In the genomic region with DNA sequence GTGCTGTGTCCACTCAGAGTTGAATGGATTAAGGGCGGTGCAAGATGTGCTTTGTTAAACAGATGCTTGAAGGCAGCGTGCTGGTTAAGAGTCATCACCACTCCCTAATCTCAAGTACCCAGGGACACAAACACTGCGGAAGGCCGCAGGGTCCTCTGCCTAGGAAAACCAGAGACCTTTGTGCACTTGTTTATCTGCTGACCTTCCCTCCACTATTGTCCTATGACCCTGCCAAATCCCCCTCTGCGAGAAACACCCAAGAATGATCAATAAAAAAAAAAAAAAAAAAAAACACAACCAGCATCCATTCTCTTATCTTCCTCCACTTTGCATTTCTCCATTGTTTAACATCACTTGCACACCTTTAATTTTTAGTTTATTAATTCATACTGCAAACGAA, we compare ENCODE assay signal across 8 cellular contexts. TPM values are rescaled to one million over a fixed set of nuclear protein-coding genes. Genes with fewer than 3 reads are reported as not detected.
A peak's percentile ranks its signal among the peaks of the same experiment; 100 is the strongest.
DNase-seq lines count a peak whose midpoint lies in the region; ATAC-seq and TF ChIP-seq lines count a peak whose summit lies in the region.
"Not testable (repeated sequence)": the region's sequence is repeated elsewhere in the genome, so short reads cannot be mapped to it uniquely, and the experiment has no call there.
"Had no signal": no experiment of that assay in that cellular context is flagged by ENCODE, and none has a peak within 500 bp of the region (broad histone marks: within the 10 kb centered on the region; RNA-seq: fewer than 3 reads in every experiment).

No MANE protein-coding gene starts in this region.

- TF ChIP-seq CTCF in GM12865 (IDR thresholded peaks at IDR 0.05; ENCODE audit: insufficient read depth, low read depth, low read length, missing control alignments); cardiac muscle cell (IDR thresholded peaks at IDR 0.05; ENCODE audit: low read depth, low read length): not testable (repeated sequence)

- H3K27me3 Mint-ChIP-seq in activated CD8-positive, alpha-beta T cell treated with anti-CD3 and anti-CD28 coated beads, Interleukin-2, amount 10 ng/mL, durations not matched to agents 7 days and 5 days (ENCODE audit: low read depth); central memory CD8-positive, alpha-beta T cell: not testable (repeated sequence)

- not testable (repeated sequence) for H3K36me3 Mint-ChIP-seq in activated CD8-positive, alpha-beta T cell treated with anti-CD3 and anti-CD28 coated beads, Interleukin-2, amount 10 ng/mL, durations not matched to agents 7 days and 5 days (ENCODE audit: low read depth)
- H3K36me3 Mint-ChIP-seq in central memory CD8-positive, alpha-beta T cell (ENCODE audit: insufficient read depth): peaks cover 13% of the 10 kb centered on the region

- H3K4me3 Mint-ChIP-seq in activated CD8-positive, alpha-beta T cell treated with anti-CD3 and anti-CD28 coated beads, Interleukin-2, amount 10 ng/mL, durations not matched to agents 7 days and 5 days: peak overlapping the region; percentile 99
- peak overlapping the region; percentile 85 for H3K4me3 Mint-ChIP-seq in central memory CD8-positive, alpha-beta T cell

- H3K4me3 ChIP-seq in GM12865 (ENCODE audit: low read depth, low read length) (peak overlapping the region; percentile 69), NT2/D1 (ENCODE audit: insufficient read length, low read depth) (peak overlapping the region; percentile 88), cardiac muscle cell (peak overlapping the region; percentile 76), muscle layer of colon (ENCODE audit: low read depth in 1 of 2, low read length in 2 of 2) (peak overlapping the region; percentile 66 to 95), skeletal muscle tissue (ENCODE audit: low read length in 3 of 3) (peak overlapping the region; percentile 96 to 99 (median 97))

- H3K9me3 Mint-ChIP-seq in activated CD8-positive, alpha-beta T cell treated with anti-CD3 and anti-CD28 coated beads, Interleukin-2, amount 10 ng/mL, durations not matched to agents 7 days and 5 days (ENCODE audit: insufficient read depth); central memory CD8-positive, alpha-beta T cell: not testable (repeated sequence)

- H3K9ac ChIP-seq in NT2/D1 (ENCODE audit: insufficient read length, low read depth); muscle layer of colon (ENCODE audit: low read length); skeletal muscle tissue (ENCODE audit: low read depth in 1 of 3, low read length in 3 of 3): not testable (repeated sequence)

- not testable (repeated sequence) for H3K36me3 ChIP-seq in NT2/D1 (ENCODE audit: insufficient read depth, insufficient read length, low read length); cardiac muscle cell; muscle layer of colon (ENCODE audit: insufficient read depth, low read length); skeletal muscle tissue (ENCODE audit: control insufficient read depth in 3 of 3, insufficient read depth in 3 of 3, low read length in 3 of 3)

- not testable (repeated sequence) for ATAC-seq in activated CD8-positive, alpha-beta T cell treated with anti-CD3 and anti-CD28 coated beads, Interleukin-2, amount 10 ng/mL, durations not matched to agents 7 days and 5 days; central memory CD8-positive, alpha-beta T cell (replicated peaks; ENCODE audit: extremely low read depth, poor library complexity, severe bottlenecking)

- POLR2A ChIA-PET in activated CD8-positive, alpha-beta T cell treated with anti-CD3 and anti-CD28 coated beads, Interleukin-2, amount 10 ng/mL, durations not matched to agents 7 days and 5 days (lab: Charles Lee): interaction anchor here (0.8 to 2.0 kb wide), 5 partner anchors 13 to 79 kb away, joined by 4 to 13 read pairs (median 7); partner anchors contain the start of gene ZBTB2

- not testable (repeated sequence) for H3K9me3 ChIP-seq in NT2/D1 (ENCODE audit: insufficient read depth, low read length); cardiac muscle cell (ENCODE audit: low read depth); muscle layer of colon (ENCODE audit: low read length); skeletal muscle tissue (ENCODE audit: control insufficient read depth in 3 of 3, low read length in 3 of 3)

- peak overlapping the region; percentile 89 for H3K27ac ChIP-seq in cardiac muscle cell
- peak overlapping the region; percentile 86 for H3K27ac ChIP-seq in muscle layer of colon (ENCODE audit: low read depth, low read length)
- not testable (repeated sequence) for H3K27ac ChIP-seq in skeletal muscle tissue (ENCODE audit: low read depth, low read length)

- peaks cover 26% of the 10 kb centered on the region for H3K4me1 Mint-ChIP-seq in activated CD8-positive, alpha-beta T cell treated with anti-CD3 and anti-CD28 coated beads, Interleukin-2, amount 10 ng/mL, durations not matched to agents 7 days and 5 days (ENCODE audit: low read depth)
- peaks cover 47% of the 10 kb centered on the region for H3K4me1 Mint-ChIP-seq in central memory CD8-positive, alpha-beta T cell

- not testable (repeated sequence) for DNase-seq in GM12865 (ENCODE audit: low read depth); NT2/D1 (ENCODE audit: low read depth, low spot score); activated CD8-positive, alpha-beta T cell treated with anti-CD3 and anti-CD28 coated beads, Interleukin-2, amount 10 ng/mL, durations not matched to agents 7 days and 5 days; central memory CD8-positive, alpha-beta T cell (ENCODE audit: low spot score in 2 of 2); cardiac muscle cell (ENCODE audit: low read depth in 1 of 2, low spot score in 1 of 2)

- CTCF ChIA-PET in activated CD8-positive, alpha-beta T cell treated with anti-CD3 and anti-CD28 coated beads, Interleukin-2, amount 10 ng/mL, durations not matched to agents 7 days and 5 days (lab: Charles Lee): interaction anchor here (0.7 to 2.1 kb wide), 6 partner anchors 9 to 58 kb away, joined by 3 to 12 read pairs (median 8); no protein-coding TSS in a partner anchor

- H3K4me1 ChIP-seq in NT2/D1 (ENCODE audit: insufficient read depth, insufficient read length); cardiac muscle cell (ENCODE audit: low read depth): not testable (repeated sequence)
- peaks cover 28% of the 10 kb centered on the region for H3K4me1 ChIP-seq in muscle layer of colon (ENCODE audit: insufficient read depth, low read length)
- peaks cover 9 to 21% (median 14%) of the 10 kb centered on the region in 3 donors for H3K4me1 ChIP-seq in skeletal muscle tissue (ENCODE audit: control insufficient read depth in 3 of 3, insufficient read depth in 3 of 3, low read length in 3 of 3)

- H3K27me3 ChIP-seq in NT2/D1 (ENCODE audit: insufficient read depth, insufficient read length); cardiac muscle cell; muscle layer of colon (ENCODE audit: control insufficient read depth in 1 of 2, insufficient read depth in 2 of 2, low read length in 2 of 2); skeletal muscle tissue (ENCODE audit: control insufficient read depth in 3 of 3, insufficient read depth in 3 of 3, low read length in 3 of 3): not testable (repeated sequence)

- not testable (repeated sequence) for H3K27ac Mint-ChIP-seq in activated CD8-positive, alpha-beta T cell treated with anti-CD3 and anti-CD28 coated beads, Interleukin-2, amount 10 ng/mL, durations not matched to agents 7 days and 5 days; central memory CD8-positive, alpha-beta T cell (ENCODE audit: low read depth)

RNA-seq across cellular contexts. Expression of gene RMND1, which starts 1.0 kb away (rescaled TPM):
- 10 to 100 TPM; 18.6 to 19.2 TPM for total RNA-seq in activated CD8-positive, alpha-beta T cell treated with anti-CD3 and anti-CD28 coated beads, Interleukin-2, amount 10 ng/mL, durations not matched to agents 7 days and 5 days
- total RNA-seq in cardiac muscle cell: 12.2 and 17.2 TPM in 2 replicates
- polyA plus RNA-seq in cardiac muscle cell: 19.3 and 21.4 TPM in 2 replicates
- 30.8 TPM for total RNA-seq in skeletal muscle tissue

RNA-seq across cellular contexts. Expression of gene CCDC170, which starts 42.9 kb away (rescaled TPM):
- not detected for total RNA-seq in activated CD8-positive, alpha-beta T cell treated with anti-CD3 and anti-CD28 coated beads, Interleukin-2, amount 10 ng/mL, durations not matched to agents 7 days and 5 days
- total RNA-seq in cardiac muscle cell (0.03 and 0.14 TPM in 2 replicates), skeletal muscle tissue (1.0 TPM)
- not detected in 2 replicates for polyA plus RNA-seq in cardiac muscle cell
- total RNA-seq: lung microvascular endothelial cell had no signal

RNA-seq across cellular contexts. Expression of gene ZBTB2, which starts 59.6 kb away (rescaled TPM):
- 10 to 100 TPM; 24.0 to 25.6 TPM for total RNA-seq in activated CD8-positive, alpha-beta T cell treated with anti-CD3 and anti-CD28 coated beads, Interleukin-2, amount 10 ng/mL, durations not matched to agents 7 days and 5 days
- total RNA-seq in cardiac muscle cell: 7.7 and 9.9 TPM in 2 replicates
- polyA plus RNA-seq in cardiac muscle cell: 5.6 and 9.6 TPM in 2 replicates
- 5.7 TPM for total RNA-seq in skeletal muscle tissue
